ENCODE assay signal across 11 cellular contexts in the genomic region with DNA sequence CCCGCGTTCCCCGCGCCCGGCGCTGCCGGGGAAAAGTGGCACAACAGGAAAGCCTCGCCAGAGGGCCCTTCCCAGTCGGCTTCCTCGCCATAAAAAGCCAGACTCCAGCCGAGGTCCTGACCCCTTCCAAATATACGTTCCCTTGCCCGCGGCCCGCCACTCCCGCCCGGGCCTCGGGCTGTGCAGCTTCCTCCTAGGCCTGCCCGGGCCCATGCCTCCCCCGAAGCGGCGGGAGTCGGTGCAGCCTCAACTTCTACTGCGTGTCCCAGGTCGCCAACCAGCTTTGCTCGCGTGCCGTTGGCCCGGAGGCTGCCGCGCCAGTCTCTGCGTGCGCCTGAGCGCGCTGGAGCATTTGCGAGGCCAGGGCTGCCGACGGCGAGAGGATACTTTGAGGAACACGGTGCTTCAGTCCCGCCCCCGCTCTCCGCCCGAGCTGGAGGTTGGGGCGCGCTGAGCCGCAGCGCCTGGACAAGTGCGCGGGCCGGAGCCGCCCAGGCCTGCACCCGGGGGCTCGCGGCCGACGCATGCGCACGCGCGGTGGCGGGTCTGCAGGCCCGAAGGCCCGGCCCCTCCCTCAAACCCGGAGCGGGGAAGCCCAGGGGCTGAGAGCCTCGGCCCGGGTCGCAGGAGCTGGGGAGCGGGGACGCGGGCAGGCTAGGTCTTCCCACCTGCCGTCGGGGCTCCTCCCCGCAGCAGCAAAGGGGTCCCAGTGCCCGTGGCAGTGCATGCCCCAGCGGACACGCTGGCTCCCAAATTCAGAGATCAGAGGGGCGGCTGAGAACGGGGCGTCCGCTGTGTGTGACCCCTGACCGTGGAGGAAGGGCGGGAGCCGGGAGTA. TPM values are rescaled to one million over a fixed set of nuclear protein-coding genes. Genes with fewer than 3 reads are reported as not detected.
DNase-seq lines count a peak whose midpoint lies in the region; ATAC-seq and TF ChIP-seq lines count a peak whose summit lies in the region.
"Had no signal": no experiment of that assay in that cellular context is flagged by ENCODE, and none has a peak within 500 bp of the region (broad histone marks: within the 10 kb centered on the region; RNA-seq: fewer than 3 reads in every experiment).

No MANE protein-coding gene starts in this region.

- H3K27me3 Mint-ChIP-seq in WTC11 (ENCODE audit: low read depth) = peaks cover 99% of the 10 kb centered on the region
- H3K27me3 Mint-ChIP-seq in progenitor cell of endocrine pancreas = peaks cover 73% of the 10 kb centered on the region
- peaks cover 37 to 54% of the 10 kb centered on the region in 2 donors for H3K27me3 Mint-ChIP-seq in natural killer cell (ENCODE audit: low read depth in 2 of 2)

- H3K4me1 Mint-ChIP-seq in WTC11 (peaks cover 41% of the 10 kb centered on the region), progenitor cell of endocrine pancreas (ENCODE audit: low read depth) (no peaks in the 10 kb centered on the region), natural killer cell (peaks cover under 1 to 6% of the 10 kb centered on the region in 2 donors)

- H3K27ac Mint-ChIP-seq in WTC11 (no peak overlapping the region), progenitor cell of endocrine pancreas (no peak overlapping the region), natural killer cell (no peak overlapping the region)
- H3K27ac Mint-ChIP-seq: CD8-positive, alpha-beta T cell had no signal

- POLR2A ChIA-PET in WTC11 (lab: Charles Lee) = interaction anchor here (0.5 kb wide), 1 partner anchor 1434 kb away, joined by 3 read pairs; no protein-coding TSS in a partner anchor

- CTCF ChIA-PET in WTC11 (lab: Charles Lee) = interaction anchor here (0.6 to 5.8 kb wide), 6 partner anchors 8 to 734 kb away, joined by 3 to 30 read pairs (median 3); a partner anchor contains a TSS

- H3K36me3 ChIP-seq in ES-I3 (ENCODE audit: insufficient read depth, low read length) (no peaks in the 10 kb centered on the region), iPS-15b (ENCODE audit: control insufficient read depth, insufficient read depth, low read length) (no peaks in the 10 kb centered on the region)

- DNase-seq in WTC11 (ENCODE audit: low spot score) (peak; percentile 70), progenitor cell of endocrine pancreas (ENCODE audit: low spot score, unreplicated experiment) (no peak), natural killer cell (no peak)
- DNase-seq: CD8-positive, alpha-beta T cell; Karpas-422; OCI-M1 had no signal

- intact Hi-C loops in natural killer cell (cut with micrococcal nuclease) = no loop called here

- no peaks in the 10 kb centered on the region for H3K36me3 Mint-ChIP-seq in WTC11
- peaks cover 3% of the 10 kb centered on the region for H3K36me3 Mint-ChIP-seq in progenitor cell of endocrine pancreas (ENCODE audit: insufficient read depth)
- H3K36me3 Mint-ChIP-seq in natural killer cell = no peaks in the 10 kb centered on the region

- peak overlapping the region; percentile 41 for H3K4me3 ChIP-seq in iPS-15b (ENCODE audit: low read depth, low read length)

- peak overlapping the region; percentile 45 for H3K4me3 Mint-ChIP-seq in WTC11
- peak overlapping the region; percentile 33 for H3K4me3 Mint-ChIP-seq in progenitor cell of endocrine pancreas (ENCODE audit: low read depth)
- no peak overlapping the region for H3K4me3 Mint-ChIP-seq in natural killer cell
- H3K4me3 Mint-ChIP-seq: CD8-positive, alpha-beta T cell had no signal

- H3K4me1 ChIP-seq in ES-I3 (ENCODE audit: insufficient read depth, low read length) (0 out of 2 replicates have a peak, but pooled peaks cover 3% of the 10 kb centered on the region), iPS-15b (ENCODE audit: control insufficient read depth, insufficient read depth, low read length) (peaks cover 4% of the 10 kb centered on the region)

- peaks cover 99% of the 10 kb centered on the region for H3K27me3 ChIP-seq in iPS-15b (ENCODE audit: control insufficient read depth, insufficient read depth, low read length)

- ATAC-seq in WTC11 (peak; percentile 53), HG02981 (IDR thresholded peaks at IDR 0.05; ENCODE audit: unreplicated experiment) (no peak), GM19452 (IDR thresholded peaks at IDR 0.05; ENCODE audit: unreplicated experiment) (no peak), natural killer cell (no peak), HG02973 (IDR thresholded peaks at IDR 0.05; ENCODE audit: unreplicated experiment) (no peak)
- ATAC-seq: CD8-positive, alpha-beta T cell had no signal

- no peak for TF ChIP-seq CTCF in WTC11 (IDR thresholded peaks at IDR 0.05)
- TF ChIP-seq CTCF in progenitor cell of endocrine pancreas (IDR thresholded peaks at IDR 0.05; ENCODE audit: unreplicated experiment) = no peak
- TF ChIP-seq CTCF in natural killer cell (IDR thresholded peaks at IDR 0.05) = no peak

- H3K9me3 Mint-ChIP-seq in WTC11 (no peaks in the 10 kb centered on the region), progenitor cell of endocrine pancreas (ENCODE audit: low read depth) (no peaks in the 10 kb centered on the region), natural killer cell (no peaks in the 10 kb centered on the region)
- H3K9me3 Mint-ChIP-seq: CD8-positive, alpha-beta T cell had no signal

- H3K9ac ChIP-seq in ES-I3 (ENCODE audit: low read depth, low read length) (peak overlapping the region; percentile 46), iPS-15b (ENCODE audit: low read depth, low read length) (no peak overlapping the region)

- H3K9me3 ChIP-seq in ES-I3 (ENCODE audit: control insufficient read depth, insufficient read depth, low read length) (no peaks in the 10 kb centered on the region; the same call in 1 of the 2 replicates), iPS-15b (ENCODE audit: control insufficient read depth, insufficient read depth, low read length) (no peaks in the 10 kb centered on the region)

TF ChIP-seq in WTC11, 78 proteins besides CTCF, POLR2A, EP300 and RAD21 (continues in another document):
- TF ChIP-seq, protein P1, sequence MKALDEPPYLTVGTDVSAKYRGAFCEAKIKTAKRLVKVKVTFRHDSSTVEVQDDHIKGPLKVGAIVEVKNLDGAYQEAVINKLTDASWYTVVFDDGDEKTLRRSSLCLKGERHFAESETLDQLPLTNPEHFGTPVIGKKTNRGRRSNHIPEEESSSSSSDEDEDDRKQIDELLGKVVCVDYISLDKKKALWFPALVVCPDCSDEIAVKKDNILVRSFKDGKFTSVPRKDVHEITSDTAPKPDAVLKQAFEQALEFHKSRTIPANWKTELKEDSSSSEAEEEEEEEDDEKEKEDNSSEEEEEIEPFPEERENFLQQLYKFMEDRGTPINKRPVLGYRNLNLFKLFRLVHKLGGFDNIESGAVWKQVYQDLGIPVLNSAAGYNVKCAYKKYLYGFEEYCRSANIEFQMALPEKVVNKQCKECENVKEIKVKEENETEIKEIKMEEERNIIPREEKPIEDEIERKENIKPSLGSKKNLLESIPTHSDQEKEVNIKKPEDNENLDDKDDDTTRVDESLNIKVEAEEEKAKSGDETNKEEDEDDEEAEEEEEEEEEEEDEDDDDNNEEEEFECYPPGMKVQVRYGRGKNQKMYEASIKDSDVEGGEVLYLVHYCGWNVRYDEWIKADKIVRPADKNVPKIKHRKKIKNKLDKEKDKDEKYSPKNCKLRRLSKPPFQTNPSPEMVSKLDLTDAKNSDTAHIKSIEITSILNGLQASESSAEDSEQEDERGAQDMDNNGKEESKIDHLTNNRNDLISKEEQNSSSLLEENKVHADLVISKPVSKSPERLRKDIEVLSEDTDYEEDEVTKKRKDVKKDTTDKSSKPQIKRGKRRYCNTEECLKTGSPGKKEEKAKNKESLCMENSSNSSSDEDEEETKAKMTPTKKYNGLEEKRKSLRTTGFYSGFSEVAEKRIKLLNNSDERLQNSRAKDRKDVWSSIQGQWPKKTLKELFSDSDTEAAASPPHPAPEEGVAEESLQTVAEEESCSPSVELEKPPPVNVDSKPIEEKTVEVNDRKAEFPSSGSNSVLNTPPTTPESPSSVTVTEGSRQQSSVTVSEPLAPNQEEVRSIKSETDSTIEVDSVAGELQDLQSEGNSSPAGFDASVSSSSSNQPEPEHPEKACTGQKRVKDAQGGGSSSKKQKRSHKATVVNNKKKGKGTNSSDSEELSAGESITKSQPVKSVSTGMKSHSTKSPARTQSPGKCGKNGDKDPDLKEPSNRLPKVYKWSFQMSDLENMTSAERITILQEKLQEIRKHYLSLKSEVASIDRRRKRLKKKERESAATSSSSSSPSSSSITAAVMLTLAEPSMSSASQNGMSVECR (CRISPR knock-in tag; IDR thresholded peaks at IDR 0.05; ENCODE audit: borderline replicate concordance) = 0 out of 2 replicates have a peak, but pooled peaks have one; percentile 29
- TF ChIP-seq SMAD4 (CRISPR knock-in tag; IDR thresholded peaks at IDR 0.05) (no peak), TP53 (CRISPR knock-in tag; IDR thresholded peaks at IDR 0.05) (0 out of 2 replicates have a peak, but pooled peaks have one; percentile 44), CBFB (CRISPR knock-in tag; IDR thresholded peaks at IDR 0.05; ENCODE audit: low read depth) (0 out of 2 replicates have a peak, but pooled peaks have one; percentile 38), TEAD1 (CRISPR knock-in tag; IDR thresholded peaks at IDR 0.05) (peak; percentile 52; the same call in 1 of the 2 replicates), NR3C1 (CRISPR knock-in tag; conservative IDR thresholded peaks at IDR 0.05; ENCODE audit: low read depth) (no peak), FOXP1 (CRISPR knock-in tag; IDR thresholded peaks at IDR 0.05; ENCODE audit: borderline replicate concordance) (0 out of 2 replicates have a peak, but pooled peaks have one; percentile 42)
- TF ChIP-seq, protein P2, sequence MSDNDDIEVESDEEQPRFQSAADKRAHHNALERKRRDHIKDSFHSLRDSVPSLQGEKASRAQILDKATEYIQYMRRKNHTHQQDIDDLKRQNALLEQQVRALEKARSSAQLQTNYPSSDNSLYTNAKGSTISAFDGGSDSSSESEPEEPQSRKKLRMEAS (CRISPR knock-in tag; IDR thresholded peaks at IDR 0.05) = peak; percentile 70; the same call in 1 of the 2 replicates
- TF ChIP-seq, protein P3, sequence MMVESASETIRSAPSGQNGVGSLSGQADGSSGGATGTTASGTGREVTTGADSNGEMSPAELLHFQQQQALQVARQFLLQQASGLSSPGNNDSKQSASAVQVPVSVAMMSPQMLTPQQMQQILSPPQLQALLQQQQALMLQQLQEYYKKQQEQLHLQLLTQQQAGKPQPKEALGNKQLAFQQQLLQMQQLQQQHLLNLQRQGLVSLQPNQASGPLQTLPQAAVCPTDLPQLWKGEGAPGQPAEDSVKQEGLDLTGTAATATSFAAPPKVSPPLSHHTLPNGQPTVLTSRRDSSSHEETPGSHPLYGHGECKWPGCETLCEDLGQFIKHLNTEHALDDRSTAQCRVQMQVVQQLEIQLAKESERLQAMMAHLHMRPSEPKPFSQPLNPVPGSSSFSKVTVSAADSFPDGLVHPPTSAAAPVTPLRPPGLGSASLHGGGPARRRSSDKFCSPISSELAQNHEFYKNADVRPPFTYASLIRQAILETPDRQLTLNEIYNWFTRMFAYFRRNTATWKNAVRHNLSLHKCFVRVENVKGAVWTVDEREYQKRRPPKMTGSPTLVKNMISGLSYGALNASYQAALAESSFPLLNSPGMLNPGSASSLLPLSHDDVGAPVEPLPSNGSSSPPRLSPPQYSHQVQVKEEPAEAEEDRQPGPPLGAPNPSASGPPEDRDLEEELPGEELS (CRISPR knock-in tag; IDR thresholded peaks at IDR 0.05) = peak; percentile 81; the same call in 1 of the 2 replicates

RNA-seq across cellular contexts. Expression of a gene that starts 10.2 kb away (rescaled TPM):
- total RNA-seq in WTC11 (2021) (6.1 to 10.7 TPM (median 7.2 TPM) in 3 replicates), progenitor cell of endocrine pancreas (0.46 and 1.1 TPM in 2 replicates), natural killer cell (under 1 TPM in 2 of 3 donors, not detected in 1; 0.16 to 0.21 TPM)
- total RNA-seq: CD8-positive, alpha-beta T cell had no signal
